ENCODE assay signal across 26 cellular contexts in the genomic region with DNA sequence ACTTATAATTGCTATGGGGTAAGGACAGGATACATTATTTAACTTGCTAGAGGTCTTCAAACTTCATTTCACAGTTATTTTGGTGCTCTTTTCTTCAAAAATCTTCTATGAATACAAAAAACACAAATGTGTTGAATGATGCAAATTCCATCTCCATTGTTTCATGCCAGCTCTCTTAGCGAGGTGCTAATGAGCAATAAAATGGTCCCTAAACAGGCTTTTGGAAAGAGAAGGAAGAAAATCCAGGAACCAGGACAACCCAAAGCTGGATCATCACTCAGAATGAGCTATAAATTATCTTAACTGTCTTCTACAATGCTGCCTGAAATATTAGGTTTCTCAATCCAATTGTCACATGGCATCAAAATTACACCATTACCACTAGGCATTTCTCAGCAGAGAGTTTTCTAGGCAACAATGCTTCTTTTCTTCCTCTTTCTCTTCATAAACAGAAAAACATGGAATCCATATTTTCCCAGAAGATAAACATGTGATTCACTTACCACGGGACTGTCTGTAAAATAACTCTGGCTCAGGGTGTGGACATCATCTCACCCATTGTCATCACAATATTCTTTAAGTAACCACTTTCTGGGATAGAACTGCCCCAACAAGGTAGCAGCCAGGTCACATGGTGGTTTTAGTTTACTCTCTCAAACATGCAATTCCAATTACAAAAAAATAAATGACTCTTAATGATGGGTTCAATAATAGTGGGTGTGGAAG.
DNase-seq lines count a peak whose midpoint lies in the region; FAIRE-seq and TF ChIP-seq lines count a peak whose summit lies in the region.
"Had no signal": no experiment of that assay in that cellular context is flagged by ENCODE, and none has a peak within 500 bp of the region (broad histone marks: within the 10 kb centered on the region; RNA-seq: fewer than 3 reads in every experiment).

No MANE protein-coding gene starts in this region.

- peak; percentile 72 for FAIRE-seq in HTR-8/SVneo (lab: Jason Lieb, UNC)
- FAIRE-seq: frontal cortex, GM12878, H1 had no signal

- H3K27ac ChIP-seq in brain microvascular endothelial cell (peak overlapping the region; percentile 47), vagina (peak overlapping the region; percentile 39)
- H3K27ac ChIP-seq: cardiac muscle cell, hepatocyte, right lobe of liver had no signal

- TF ChIP-seq CTCF in brain microvascular endothelial cell (IDR thresholded peaks at IDR 0.05; ENCODE audit: low read depth, low read length, missing control alignments) = no peak
- no peak for TF ChIP-seq CTCF in vagina (IDR thresholded peaks at IDR 0.05)
- TF ChIP-seq CTCF in lower leg skin (IDR thresholded peaks at IDR 0.05) = no peak

- in situ Hi-C loops in brain microvascular endothelial cell (cut with HindIII; ENCODE audit: low pct_ligation_motif_present, low sequenced_read_pairs) = no loop called here

- H3K36me3 ChIP-seq in brain microvascular endothelial cell (replicated peaks) (no peaks in the 10 kb centered on the region), vagina (no peaks in the 10 kb centered on the region)
- H3K36me3 ChIP-seq: cardiac muscle cell, right lobe of liver had no signal

- intact Hi-C loops in vagina (cut with DNase I) (no loop called here), lower leg skin (cut with DNase I; ENCODE audit: low total_unique reads) (no loop called here)

- H3K4me3 ChIP-seq in brain microvascular endothelial cell (ENCODE audit: low read depth, low read length) (no peak overlapping the region), vagina (no peak overlapping the region), lower leg skin (ENCODE audit: low read depth, poor library complexity, severe bottlenecking) (no peak overlapping the region)
- H3K4me3 ChIP-seq: cardiac muscle cell, GM12878, hepatocyte, right lobe of liver had no signal

- H3K9me3 ChIP-seq in vagina = no peaks in the 10 kb centered on the region
- H3K9me3 ChIP-seq: right lobe of liver had no signal

- H3K4me1 ChIP-seq in vagina = peaks cover 5% of the 10 kb centered on the region
- H3K4me1 ChIP-seq: right lobe of liver had no signal

- 38% methylated on average over 2 of the region's 2 CpGs for WGBS in lower leg skin, 2 donors

- H3K27me3 ChIP-seq in brain microvascular endothelial cell (replicated peaks) = no peaks in the 10 kb centered on the region
- H3K27me3 ChIP-seq in vagina = no peaks in the 10 kb centered on the region
- H3K27me3 ChIP-seq: cardiac muscle cell, hepatocyte, right lobe of liver had no signal

- TF ChIP-seq POLR2A in vagina (IDR thresholded peaks at IDR 0.05) (no peak), lower leg skin (IDR thresholded peaks at IDR 0.05) (no peak)

- no peak for DNase-seq in HTR-8/SVneo (ENCODE audit: insufficient read length, low spot score)
- no peak for DNase-seq in brain microvascular endothelial cell
- DNase-seq in fibroblast of peridontal ligament (ENCODE audit: extremely low read depth) = peak; percentile 31
- DNase-seq in vagina (ENCODE audit: extremely low spot score in 2 of 2) = no peak
- no peak for DNase-seq in SKM-1 (lab: John Stamatoyannopoulos, UW; ENCODE audit: unreplicated experiment)
- DNase-seq in lower leg skin (ENCODE audit: low spot score in 2 of 2) = no peak
- DNase-seq in ecto neural progenitor cell (ENCODE audit: low spot score) = no peak
- DNase-seq: activated CD4-positive, alpha-beta memory T cell treated with anti-CD3 and anti-CD28 coated beads for 36 hours; activated CD8-positive, alpha-beta memory T cell treated with anti-CD3 and anti-CD28 coated beads, Interleukin-2, amount 50 U/mL, for 4 hours; activated naive CD4-positive, alpha-beta T cell treated with anti-CD3 and anti-CD28 coated beads, Interleukin-2, amount 10 ng/mL, durations not matched to agents 7 days and 5 days; amygdala; cortex of kidney; DND-41; left colon; MM.1S; NCI-H2029 treated with DMSO at 0.1 percent for 48 hours; NCI-H526; right lobe of liver; SHP77 treated with DMSO at 0.1 percent for 48 hours; stimulated activated CD4-positive, alpha-beta T cell treated with anti-CD3 and anti-CD28 coated beads, Interleukin-12 subunit alpha, Interleukin-12 subunit beta, amount 100 ng/mL, for 4 hours; stimulated activated CD4-positive, alpha-beta T cell treated with anti-CD3 and anti-CD28 coated beads, Interleukin-4, amount 100 ng/mL, for 1 hour had no signal
